In the genomic region with DNA sequence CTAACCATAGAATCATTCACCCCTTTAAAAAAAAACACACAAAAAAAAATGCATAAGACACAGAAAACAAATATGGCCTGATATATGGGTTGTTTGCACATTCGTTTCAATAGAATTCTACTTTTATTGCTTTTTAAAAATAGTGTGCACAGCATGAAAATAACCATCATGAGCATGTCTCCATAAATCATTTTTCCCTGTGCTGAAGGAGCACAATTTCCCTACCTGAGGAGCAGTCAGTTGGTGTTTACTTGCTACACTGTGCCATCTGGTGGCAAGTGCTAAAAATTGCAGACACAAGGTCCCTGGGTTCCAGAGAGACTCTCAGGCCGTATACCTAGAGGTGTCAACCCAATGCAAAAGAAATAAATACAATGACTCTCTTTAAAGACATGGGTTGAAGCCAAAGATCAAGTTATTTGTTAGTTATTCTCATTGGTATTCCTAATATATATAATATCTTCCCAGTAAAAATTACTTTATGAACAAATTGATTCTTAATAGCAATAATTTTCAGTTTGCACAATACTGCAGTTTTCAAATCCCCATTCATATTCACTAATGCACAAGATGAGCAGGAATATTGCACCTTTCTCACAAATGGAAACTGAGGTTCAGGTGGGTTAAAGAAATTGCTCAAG, we compare ENCODE assay signal across 8 cellular contexts.
DNase-seq lines count a peak whose midpoint lies in the region; ATAC-seq lines count a peak whose summit lies in the region.

No MANE protein-coding gene starts in this region.

- no peak overlapping the region for H2BK5ac ChIP-seq in mesenchymal stem cell (ENCODE audit: low read depth, low read length, poor library complexity, severe bottlenecking)

- no peak overlapping the region for H3K9ac ChIP-seq in mesenchymal stem cell (ENCODE audit: low read length)

- H3K4me2 ChIP-seq in mesenchymal stem cell (ENCODE audit: low read length, poor library complexity, severe bottlenecking), result no peak overlapping the region

- ATAC-seq in GM18907 (IDR thresholded peaks at IDR 0.05; ENCODE audit: unreplicated experiment) (peak; percentile 89), HG03066 (IDR thresholded peaks at IDR 0.05; ENCODE audit: low read depth, unreplicated experiment) (peak; percentile 96)
- ATAC-seq in activated CD8-positive, alpha-beta memory T cell treated with anti-CD3 and anti-CD28 coated beads, Interleukin-2, amount 10 ng/mL, durations not matched to agents 7 days and 5 days, result no peak

- H3K9me3 ChIP-seq in mesenchymal stem cell (ENCODE audit: control insufficient read depth, low read length), result no peaks in the 10 kb centered on the region

- no peak overlapping the region for H4K8ac ChIP-seq in mesenchymal stem cell (ENCODE audit: low read length)

- no peak overlapping the region for H3K4ac ChIP-seq in mesenchymal stem cell (ENCODE audit: low read depth in 1 of 2, low read length in 2 of 2)

- H3K79me1 ChIP-seq in mesenchymal stem cell (replicated peaks; ENCODE audit: low read length, poor library complexity, severe bottlenecking), result no peaks in the 10 kb centered on the region

- no CpG with 5 or more reads among the region's 2 CpGs for WGBS in mesenchymal stem cell

- peak; percentile 78 for DNase-seq in DMS53 (lab: John Stamatoyannopoulos, UW)
- DNase-seq in NCI-H526 treated with DMSO at 0.1 percent for 48 hours (lab: John Stamatoyannopoulos, UW), result peak; percentile 32
- DNase-seq in T47D (ENCODE audit: low read depth in 1 of 2, low spot score in 1 of 2), result peak; percentile 11 to 80
- peak; percentile 48 for DNase-seq in mesenchymal stem cell
- DNase-seq in activated effector memory CD4-positive, alpha-beta T cell treated with Interleukin-2 at 50 U/mL for 16 hours, result no peak
- DNase-seq in activated CD8-positive, alpha-beta memory T cell treated with anti-CD3 and anti-CD28 coated beads, Interleukin-2, amount 10 ng/mL, durations not matched to agents 7 days and 5 days, result no peak

- H3K36me3 ChIP-seq in mesenchymal stem cell (ENCODE audit: control insufficient read depth in 1 of 2, insufficient read depth in 2 of 2, low read depth in 1 of 2, low read length in 2 of 2), result no peaks in the 10 kb centered on the region

- no peaks in the 10 kb centered on the region for H3K4me1 ChIP-seq in mesenchymal stem cell (ENCODE audit: control insufficient read depth, insufficient read depth, low read depth, low read length)

- no peak overlapping the region for H3K4me3 ChIP-seq in mesenchymal stem cell (ENCODE audit: insufficient read depth in 1 of 2, low read depth in 1 of 2, low read length in 2 of 2)

- no peak overlapping the region for H2AK5ac ChIP-seq in mesenchymal stem cell (ENCODE audit: low read length, severe bottlenecking)

- CTCF ChIA-PET in activated CD8-positive, alpha-beta memory T cell treated with anti-CD3 and anti-CD28 coated beads, Interleukin-2, amount 10 ng/mL, durations not matched to agents 7 days and 5 days (lab: Charles Lee), result no interaction called here

- no peaks in the 10 kb centered on the region for H3K36me3 Mint-ChIP-seq in activated CD8-positive, alpha-beta memory T cell treated with anti-CD3 and anti-CD28 coated beads, Interleukin-2, amount 10 ng/mL, durations not matched to agents 7 days and 5 days

- H2BK15ac ChIP-seq in mesenchymal stem cell (ENCODE audit: low read depth, poor library complexity, severe bottlenecking), result no peak overlapping the region

- H3K18ac ChIP-seq in mesenchymal stem cell (ENCODE audit: low read depth in 1 of 2, low read length in 2 of 2), result no peak overlapping the region

- no peak overlapping the region for H4K91ac ChIP-seq in mesenchymal stem cell (ENCODE audit: low read length)

- H3K9me3 Mint-ChIP-seq in activated CD8-positive, alpha-beta memory T cell treated with anti-CD3 and anti-CD28 coated beads, Interleukin-2, amount 10 ng/mL, durations not matched to agents 7 days and 5 days (ENCODE audit: low read depth), result no peaks in the 10 kb centered on the region

- H2BK12ac ChIP-seq in mesenchymal stem cell (ENCODE audit: low read length in 2 of 2), result no peak overlapping the region

- in situ Hi-C loops in T47D (cut with HindIII; ENCODE audit: low pct_unique_long_range_greater_than_20kb, low sequenced_read_pairs), result no loop called here

- no peak overlapping the region for H2BK120ac ChIP-seq in mesenchymal stem cell (ENCODE audit: low read depth, low read length)

- no peak overlapping the region for H3K27ac Mint-ChIP-seq in activated CD8-positive, alpha-beta memory T cell treated with anti-CD3 and anti-CD28 coated beads, Interleukin-2, amount 10 ng/mL, durations not matched to agents 7 days and 5 days

- H3K23ac ChIP-seq in mesenchymal stem cell (ENCODE audit: low read length in 2 of 2), result no peak overlapping the region

- H3K14ac ChIP-seq in mesenchymal stem cell (ENCODE audit: low read length in 2 of 2), result no peak overlapping the region

- no peak overlapping the region for H3K27ac ChIP-seq in mesenchymal stem cell (ENCODE audit: low read length, poor library complexity, severe bottlenecking)

- no peak overlapping the region for H2AFZ ChIP-seq in mesenchymal stem cell (ENCODE audit: low read depth, low read length)

- H3K4me1 Mint-ChIP-seq in activated CD8-positive, alpha-beta memory T cell treated with anti-CD3 and anti-CD28 coated beads, Interleukin-2, amount 10 ng/mL, durations not matched to agents 7 days and 5 days, result no peaks in the 10 kb centered on the region

- H3K27me3 ChIP-seq in mesenchymal stem cell (ENCODE audit: control insufficient read depth in 1 of 2, insufficient read depth in 1 of 2, low read length in 2 of 2), result no peaks in the 10 kb centered on the region

- no peak overlapping the region for H3K4me3 Mint-ChIP-seq in activated CD8-positive, alpha-beta memory T cell treated with anti-CD3 and anti-CD28 coated beads, Interleukin-2, amount 10 ng/mL, durations not matched to agents 7 days and 5 days

- no peaks in the 10 kb centered on the region for H3K27me3 Mint-ChIP-seq in activated CD8-positive, alpha-beta memory T cell treated with anti-CD3 and anti-CD28 coated beads, Interleukin-2, amount 10 ng/mL, durations not matched to agents 7 days and 5 days

Comparison
In these comparisons a context has a peak if more than half of its experiments do, and no peak if none do; other contexts are left out.
1. DNase-seq: peak in DMS53 (single experiment), NCI-H526 treated with DMSO at 0.1 percent for 48 hours (single experiment), T47D (2 of 2) and mesenchymal stem cell (single experiment); none in activated effector memory CD4-positive, alpha-beta T cell treated with Interleukin-2 at 50 U/mL for 16 hours (single experiment) and activated CD8-positive, alpha-beta memory T cell treated with anti-CD3 and anti-CD28 coated beads, Interleukin-2, amount 10 ng/mL, durations not matched to agents 7 days and 5 days (single experiment).